10 cellular contexts compared by ENCODE assay signal in the genomic region with DNA sequence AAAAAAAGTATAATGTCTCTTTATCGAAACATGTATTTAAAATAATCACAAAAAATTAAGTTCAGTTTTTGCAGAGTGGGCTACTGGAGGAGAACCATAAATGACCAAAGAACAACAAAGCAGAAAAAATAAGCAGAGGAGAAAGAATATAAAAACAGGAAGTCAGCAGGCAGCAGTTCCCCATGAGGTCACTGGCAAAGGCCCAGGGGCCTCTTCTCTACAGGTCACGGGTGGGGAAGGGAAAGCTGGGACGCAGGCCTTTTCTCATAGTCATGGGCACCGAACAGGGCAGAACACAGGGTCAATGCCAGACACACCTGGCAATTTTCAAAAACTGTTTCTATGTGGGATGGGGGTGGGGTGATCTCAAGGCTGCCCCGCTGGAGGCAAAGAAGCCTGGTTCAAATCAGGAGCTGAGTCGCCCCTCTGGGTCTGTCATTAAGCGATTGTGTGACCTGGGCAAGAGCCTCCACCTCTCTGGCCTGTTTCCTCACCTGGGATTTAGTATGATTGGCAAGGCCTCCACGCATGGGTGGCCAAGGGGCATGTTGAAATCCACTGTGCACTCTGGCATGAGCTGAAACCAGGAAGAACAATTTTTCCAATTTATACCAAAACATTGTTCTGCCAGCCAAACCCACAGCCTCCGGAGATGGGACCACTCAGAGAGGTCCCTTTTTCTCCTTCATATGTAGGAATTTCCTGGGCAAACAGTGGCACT. TPM values are rescaled to one million over a fixed set of nuclear protein-coding genes. Genes with fewer than 3 reads are reported as not detected.
A peak's percentile ranks its signal among the peaks of the same experiment; 100 is the strongest.
DNase-seq lines count a peak whose midpoint lies in the region; ATAC-seq and TF ChIP-seq lines count a peak whose summit lies in the region.
"Had no signal": no experiment of that assay in that cellular context is flagged by ENCODE, and none has a peak within 500 bp of the region (broad histone marks: within the 10 kb centered on the region; RNA-seq: fewer than 3 reads in every experiment).

No MANE protein-coding gene starts in this region.

- peaks cover 0 to 15% (median 0%) of the 10 kb centered on the region in 4 donors for H3K4me1 ChIP-seq in right lobe of liver
- H3K4me1 ChIP-seq in upper lobe of left lung, result peaks cover 10 to 22% (median 17%) of the 10 kb centered on the region in 4 donors
- H3K4me1 ChIP-seq: neural progenitor cell had no signal

- TF ChIP-seq POLR2A in right lobe of liver (IDR thresholded peaks at IDR 0.05) (no peak), upper lobe of left lung (IDR thresholded peaks at IDR 0.05) (peak in 1 of 4 donors; percentile 9)

- H3K4me3 ChIP-seq in right lobe of liver, result no peak overlapping the region
- H3K4me3 ChIP-seq in upper lobe of left lung, result no peak overlapping the region
- H3K4me3 ChIP-seq: hepatocyte, neural progenitor cell had no signal

- H3K27me3 ChIP-seq in right lobe of liver (no peaks in the 10 kb centered on the region), upper lobe of left lung (no peaks in the 10 kb centered on the region)
- H3K27me3 ChIP-seq: hepatocyte, neural progenitor cell had no signal

- intact Hi-C loops in right lobe of liver (cut with DNase I), result loop anchor here in 1 of 2 donors (5.0 kb wide), 1 partner anchor 125 kb away; no protein-coding TSS in a partner anchor

- no peak for TF ChIP-seq CTCF in chondrocyte (IDR thresholded peaks at IDR 0.05)
- TF ChIP-seq CTCF in right lobe of liver (IDR thresholded peaks at IDR 0.05), result no peak
- no peak for TF ChIP-seq CTCF in upper lobe of left lung (IDR thresholded peaks at IDR 0.05)

- H3K27ac ChIP-seq in right lobe of liver, result peak overlapping the region; percentile 35 to 61 (median 52)
- peak overlapping the region in 3 of 4 donors; percentile 25 to 54 (median 38) for H3K27ac ChIP-seq in upper lobe of left lung
- H3K27ac ChIP-seq: hepatocyte, neural progenitor cell had no signal

- no peak for TF ChIP-seq EP300 in upper lobe of left lung (IDR thresholded peaks at IDR 0.05)

- 25% methylated on average over 7 of the region's 9 CpGs for WGBS in right lobe of liver (ENCODE audit: insufficient coverage, low coverage, low lambda C conversion rate, missing lambda C conversion rate)
- WGBS in upper lobe of left lung, 2 donors, result 65 to 71% methylated on average over 8 to 9 of the region's 9 CpGs

- peak; percentile 52 for DNase-seq in NOMO-1 treated with DMSO at 0.1 percent for 48 hours (lab: John Stamatoyannopoulos, UW; ENCODE audit: unreplicated experiment)
- no peak for DNase-seq in chondrocyte (ENCODE audit: low spot score)
- peak; percentile 75 to 80 (median 80) for DNase-seq in right lobe of liver
- DNase-seq in upper lobe of left lung, result peak in 1 of 2 donors; percentile 64
- DNase-seq in NCI-H1930 (lab: John Stamatoyannopoulos, UW), result no peak
- DNase-seq in AG08396 (ENCODE audit: low spot score), result no peak
- DNase-seq: T-helper 2 cell had no signal

- peak overlapping the region; percentile 70 for H3K27ac Mint-ChIP-seq in chondrocyte (ENCODE audit: unreplicated experiment)
- H3K27ac Mint-ChIP-seq: neural progenitor cell had no signal

- no peaks in the 10 kb centered on the region for H3K9me3 ChIP-seq in right lobe of liver
- no peaks in the 10 kb centered on the region for H3K9me3 ChIP-seq in upper lobe of left lung

- no peaks in the 10 kb centered on the region for H3K27me3 Mint-ChIP-seq in chondrocyte (ENCODE audit: low read depth)

- H3K36me3 Mint-ChIP-seq in chondrocyte (ENCODE audit: low read depth), result no peaks in the 10 kb centered on the region
- H3K36me3 Mint-ChIP-seq: neural progenitor cell had no signal

- H3K9me3 Mint-ChIP-seq in chondrocyte (ENCODE audit: low read depth), result no peaks in the 10 kb centered on the region
- H3K9me3 Mint-ChIP-seq: neural progenitor cell had no signal

- peak overlapping the region; percentile 5 for H3K4me3 Mint-ChIP-seq in chondrocyte (ENCODE audit: unreplicated experiment)
- H3K4me3 Mint-ChIP-seq: neural progenitor cell had no signal

- H3K36me3 ChIP-seq in right lobe of liver (no peaks in the 10 kb centered on the region), upper lobe of left lung (no peaks in the 10 kb centered on the region)
- H3K36me3 ChIP-seq: neural progenitor cell had no signal

- ATAC-seq in right lobe of liver (peak; percentile 84 to 91 (median 86)), upper lobe of left lung (ENCODE audit: low FRiP score in 2 of 2) (peak; percentile 38 to 62), HG02678 (IDR thresholded peaks at IDR 0.05; ENCODE audit: unreplicated experiment) (no peak)

- peaks cover 60% of the 10 kb centered on the region for H3K4me1 Mint-ChIP-seq in chondrocyte (ENCODE audit: low read depth)

RNA-seq across cellular contexts. Expression of gene UACA, which starts 43.8 kb away (rescaled TPM):
- 171 to 275 TPM (median 249 TPM) in 3 replicates for total RNA-seq in chondrocyte
- total RNA-seq in right lobe of liver, result 10 to 100 TPM; 10.1 to 22.3 (median 14.4) TPM
- total RNA-seq in upper lobe of left lung, result 10 to 100 TPM; 23.9 to 83.8 (median 39.0) TPM

RNA-seq across cellular contexts. Expression of gene LARP6, which starts 46.8 kb away (rescaled TPM):
- total RNA-seq in chondrocyte (79.4 to 138 TPM (median 135 TPM) in 3 replicates), right lobe of liver (10 to 100 TPM in 1 of 6 experiments, 1 to 10 TPM in 5; 1.3 to 13.7 (median 4.1) TPM), upper lobe of left lung (10 to 100 TPM in 1 of 6 donors, 1 to 10 TPM in 5; 1.0 to 12.0 (median 5.2) TPM)

Comparison
In these comparisons a context has a peak if more than half of its experiments do, and no peak if none do; other contexts are left out.
1. DNase-seq: peak in NOMO-1 treated with DMSO at 0.1 percent for 48 hours (single experiment) and right lobe of liver (3 of 3); none in chondrocyte (single experiment), NCI-H1930 (0 of 2) and AG08396 (single experiment).